ENCODE assay signal across 16 cellular contexts in the genomic region with DNA sequence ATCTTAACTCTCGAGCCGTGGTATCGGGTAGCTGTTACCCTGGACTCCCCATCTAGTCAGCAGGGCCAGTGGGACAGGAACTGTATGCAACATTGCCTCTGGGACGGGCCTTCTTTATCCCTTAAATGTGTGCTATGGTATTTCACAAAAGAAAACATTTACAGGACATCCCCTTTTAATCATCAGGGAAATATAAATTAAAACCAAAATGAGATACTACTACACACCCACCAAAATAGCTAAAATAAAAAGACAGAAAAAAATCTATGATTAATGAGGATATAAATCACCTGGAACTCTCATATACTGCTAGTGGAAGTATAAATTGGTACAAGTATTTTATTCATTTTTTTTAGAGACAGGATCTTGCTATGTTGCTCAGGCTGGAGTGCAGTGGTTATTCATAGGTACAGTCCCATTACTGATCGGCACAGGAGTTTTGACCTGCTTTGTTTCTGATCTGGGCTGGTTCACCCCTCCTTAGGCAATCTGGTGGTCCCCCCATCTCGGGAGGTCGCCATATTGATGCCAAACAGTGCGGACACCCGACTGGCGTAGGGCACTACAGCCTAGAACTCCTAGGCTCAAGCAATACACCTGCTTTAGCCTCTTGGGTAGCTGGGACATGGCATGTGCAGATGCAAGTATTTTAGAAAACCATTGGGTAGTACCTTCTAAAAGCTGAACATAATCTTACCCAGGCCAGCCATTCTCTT. TPM values are rescaled to one million over a fixed set of nuclear protein-coding genes. Genes with fewer than 3 reads are reported as not detected.
DNase-seq lines count a peak whose midpoint lies in the region; ATAC-seq and TF ChIP-seq lines count a peak whose summit lies in the region.
"Had no signal": no experiment of that assay in that cellular context is flagged by ENCODE, and none has a peak within 500 bp of the region (broad histone marks: within the 10 kb centered on the region; RNA-seq: fewer than 3 reads in every experiment).

No MANE protein-coding gene starts in this region.

- TF ChIP-seq CTCF in heart right ventricle (IDR thresholded peaks at IDR 0.05) (no peak), HEK293 (tag by site-specific recombination; IDR thresholded peaks at IDR 0.05) (no peak), chondrocyte (IDR thresholded peaks at IDR 0.05) (no peak)

- no peak for ATAC-seq in left ventricle myocardium superior
- ATAC-seq in heart right ventricle, result no peak

- DNase-seq in left ventricle myocardium superior (peak; percentile 11), heart right ventricle (no peak), chondrocyte (ENCODE audit: low spot score) (peak; percentile 60), COR-L47 (lab: John Stamatoyannopoulos, UW) (no peak)
- no peak for DNase-seq in activated naive CD8-positive, alpha-beta T cell treated with anti-CD3 and anti-CD28 coated beads for 36 hours
- DNase-seq: C1 segment of cervical spinal cord; Caco-2; CD4-positive, alpha-beta memory T cell; DMS153; DND-41; GM23248; H7; HCEC 1CT had no signal

- peaks cover 0 to 19% (median 9%) of the 10 kb centered on the region in 9 donors for H3K4me1 ChIP-seq in heart right ventricle
- no peaks in the 10 kb centered on the region for H3K4me1 ChIP-seq in HEK293 (ENCODE audit: control insufficient read depth, insufficient read depth, low read length)
- H3K4me1 ChIP-seq: Caco-2 had no signal

- H3K27ac ChIP-seq in heart right ventricle (no peak overlapping the region), HEK293 (ENCODE audit: extremely low read depth, low read depth, low read length) (no peak overlapping the region)
- H3K27ac ChIP-seq: 22Rv1, GM23248 had no signal

- CTCF ChIA-PET in HEK293 (lab: Yijun Ruan, JAX), result interaction anchor here (0.7 to 6.1 kb wide), 8 partner anchors 8 to 555 kb away, joined by 3 to 161 read pairs (median 4); a partner anchor contains a TSS

- no peaks in the 10 kb centered on the region for H3K36me3 Mint-ChIP-seq in chondrocyte (ENCODE audit: low read depth)
- H3K36me3 Mint-ChIP-seq in activated naive CD8-positive, alpha-beta T cell treated with anti-CD3 and anti-CD28 coated beads for 36 hours, result no peaks in the 10 kb centered on the region
- H3K36me3 Mint-ChIP-seq: CD4-positive, alpha-beta memory T cell had no signal

- POLR2A ChIA-PET in HEK293 (lab: Yijun Ruan, JAX), result interaction anchor here (1.6 kb wide), 1 partner anchor 174 kb away, joined by 3 read pairs; no protein-coding TSS in a partner anchor

- H3K4me3 Mint-ChIP-seq in chondrocyte (ENCODE audit: unreplicated experiment), result no peak overlapping the region
- no peak overlapping the region for H3K4me3 Mint-ChIP-seq in activated naive CD8-positive, alpha-beta T cell treated with anti-CD3 and anti-CD28 coated beads for 36 hours
- H3K4me3 Mint-ChIP-seq: B cell; CD4-positive, alpha-beta memory T cell had no signal

- WGBS in heart right ventricle, 2 donors, result 86 to 92% methylated on average over 10 of the region's 10 CpGs

- no peaks in the 10 kb centered on the region for H3K9me3 Mint-ChIP-seq in chondrocyte (ENCODE audit: low read depth)
- H3K9me3 Mint-ChIP-seq in activated naive CD8-positive, alpha-beta T cell treated with anti-CD3 and anti-CD28 coated beads for 36 hours, result no peaks in the 10 kb centered on the region
- H3K9me3 Mint-ChIP-seq: CD4-positive, alpha-beta memory T cell had no signal

- H3K27ac Mint-ChIP-seq in chondrocyte (ENCODE audit: unreplicated experiment), result no peak overlapping the region
- H3K27ac Mint-ChIP-seq in activated naive CD8-positive, alpha-beta T cell treated with anti-CD3 and anti-CD28 coated beads for 36 hours, result no peak overlapping the region
- H3K27ac Mint-ChIP-seq: B cell had no signal

- H3K27me3 Mint-ChIP-seq in chondrocyte (ENCODE audit: low read depth), result peaks cover 22% of the 10 kb centered on the region
- H3K27me3 Mint-ChIP-seq in activated naive CD8-positive, alpha-beta T cell treated with anti-CD3 and anti-CD28 coated beads for 36 hours, result no peaks in the 10 kb centered on the region
- H3K27me3 Mint-ChIP-seq: B cell; CD4-positive, alpha-beta memory T cell had no signal

- H3K4me3 ChIP-seq in heart right ventricle (no peak overlapping the region), HEK293 (ENCODE audit: low read depth, low read length) (no peak overlapping the region)
- H3K4me3 ChIP-seq: GM23248 had no signal

- intact Hi-C loops in left ventricle myocardium superior (cut with micrococcal nuclease), result no loop called here
- intact Hi-C loops in heart right ventricle (cut with DNase I), result no loop called here

- no peaks in the 10 kb centered on the region for H3K36me3 ChIP-seq in heart right ventricle
- H3K36me3 ChIP-seq in HEK293 (ENCODE audit: control insufficient read depth in 2 of 2, insufficient read depth in 1 of 2, low read length in 2 of 2), result no peaks in the 10 kb centered on the region

- peaks cover 0 to 6% (median 0%) of the 10 kb centered on the region in 7 donors for H3K27me3 ChIP-seq in heart right ventricle

- no peaks in the 10 kb centered on the region for H3K9me3 ChIP-seq in heart right ventricle
- no peaks in the 10 kb centered on the region for H3K9me3 ChIP-seq in HEK293 (ENCODE audit: control insufficient read depth, insufficient read depth, low read depth, low read length)
- H3K9me3 ChIP-seq: Caco-2 had no signal

- peaks cover 6% of the 10 kb centered on the region for H3K4me1 Mint-ChIP-seq in chondrocyte (ENCODE audit: low read depth)
- H3K4me1 Mint-ChIP-seq in activated naive CD8-positive, alpha-beta T cell treated with anti-CD3 and anti-CD28 coated beads for 36 hours, result peaks cover 7% of the 10 kb centered on the region

TF ChIP-seq in HEK293, 187 proteins besides CTCF, POLR2A, EP300 and RAD21:
- TF ChIP-seq ZNF521 (tag by site-specific recombination; IDR thresholded peaks at IDR 0.05) (no peak), ZNF366 (tag by site-specific recombination; conservative IDR thresholded peaks at IDR 0.05) (no peak), ZNF664 (tag by site-specific recombination; IDR thresholded peaks at IDR 0.05) (peak; percentile 94)
TF ChIP-seq in HEK293: peak in this region for 1.

RNA-seq across cellular contexts. Expression of a gene that starts 9.3 kb away (rescaled TPM):
- total RNA-seq in left ventricle myocardium superior (not detected), heart right ventricle (under 1 TPM in 1 of 10 donors, not detected in 9; 0.21 TPM), chondrocyte (not detected in 3 replicates)
- under 1 TPM in 1 of 2 donors, not detected in 1; 0.39 TPM for polyA plus RNA-seq in heart right ventricle
- total RNA-seq in activated naive CD8-positive, alpha-beta T cell treated with anti-CD3 and anti-CD28 coated beads for 36 hours, result under 1 TPM in 1 of 2 experiments, not detected in 1; 0.48 TPM
- total RNA-seq: B cell; CD4-positive, alpha-beta memory T cell; GM23248; H7 had no signal
- polyA plus RNA-seq: CD4-positive, alpha-beta memory T cell; GM23248 had no signal

RNA-seq across cellular contexts. Expression of a gene that starts 12.7 kb away (rescaled TPM):
- 0.74 TPM for total RNA-seq in left ventricle myocardium superior
- under 1 TPM; 0.15 to 1.00 (median 0.48) TPM for total RNA-seq in heart right ventricle
- under 1 TPM; 0.29 to 0.36 TPM for polyA plus RNA-seq in heart right ventricle
- total RNA-seq in chondrocyte, result 2.9 to 4.7 TPM (median 3.5 TPM) in 3 replicates
- total RNA-seq in activated naive CD8-positive, alpha-beta T cell treated with anti-CD3 and anti-CD28 coated beads for 36 hours, result 1 to 10 TPM in 1 of 2 experiments, under 1 TPM in 1; 0.90 to 1.0 TPM

RNA-seq across cellular contexts. Expression of a gene that starts 47.8 kb away (rescaled TPM):
- total RNA-seq in left ventricle myocardium superior (25.0 TPM), heart right ventricle (10 to 100 TPM; 15.2 to 33.4 (median 28.3) TPM), chondrocyte (28.4 to 44.5 TPM (median 30.0 TPM) in 3 replicates)
- polyA plus RNA-seq in heart right ventricle, result 10 to 100 TPM; 10.9 to 20.1 TPM
- 10 to 100 TPM; 28.3 to 32.0 TPM for total RNA-seq in activated naive CD8-positive, alpha-beta T cell treated with anti-CD3 and anti-CD28 coated beads for 36 hours

Comparison
In these comparisons a context has a peak if more than half of its experiments do, and no peak if none do; other contexts are left out.
1. DNase-seq: peak in left ventricle myocardium superior (single experiment) and chondrocyte (single experiment); none in heart right ventricle (0 of 2), COR-L47 (single experiment) and activated naive CD8-positive, alpha-beta T cell treated with anti-CD3 and anti-CD28 coated beads for 36 hours (single experiment).